18 cellular contexts compared by ENCODE assay signal in the genomic region with DNA sequence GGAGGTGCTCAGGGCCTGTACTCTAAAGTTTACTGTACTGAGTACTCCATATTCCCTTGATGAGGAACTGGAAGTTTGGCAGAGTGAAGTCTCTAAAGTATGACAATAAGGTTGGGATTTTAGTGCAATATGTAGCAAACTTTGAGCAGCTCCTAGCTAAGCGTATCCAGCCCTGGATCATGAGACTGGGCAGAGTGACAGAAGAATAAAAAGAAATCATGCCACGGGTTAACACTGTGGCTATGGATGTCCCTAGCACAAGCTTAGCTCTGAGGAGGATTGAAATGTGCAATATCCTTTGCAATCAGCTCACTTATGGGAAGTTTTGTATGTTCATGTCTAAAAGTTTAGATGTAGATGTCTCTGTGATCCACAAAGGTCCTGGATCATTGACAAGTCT.
DNase-seq lines count a peak whose midpoint lies in the region; TF ChIP-seq lines count a peak whose summit lies in the region.
"Had no signal": no experiment of that assay in that cellular context is flagged by ENCODE, and none has a peak within 500 bp of the region (broad histone marks: within the 10 kb centered on the region; RNA-seq: fewer than 3 reads in every experiment).

No MANE protein-coding gene starts in this region.

- peak overlapping the region; percentile 14 for H3K4me3 Mint-ChIP-seq in neural crest cell
- H3K4me3 Mint-ChIP-seq: CD4-positive, CD25-positive, alpha-beta regulatory T cell; HFFc6; IgD-negative memory B cell had no signal

- no peak for TF ChIP-seq POLR2A in spleen (IDR thresholded peaks at IDR 0.05)

- no peak overlapping the region for H3K27ac Mint-ChIP-seq in neural crest cell (ENCODE audit: unreplicated experiment)
- H3K27ac Mint-ChIP-seq: CD4-positive, CD25-positive, alpha-beta regulatory T cell; HFFc6 had no signal

- H3K4me3 ChIP-seq in left ventricle myocardium inferior (no peak overlapping the region), tibial artery (no peak overlapping the region), foreskin fibroblast (ENCODE audit: low read depth in 1 of 2, low read length in 2 of 2) (no peak overlapping the region), spleen (no peak overlapping the region)

- peaks cover 5% of the 10 kb centered on the region for H3K9me3 ChIP-seq in left ventricle myocardium inferior (replicated peaks)
- no peaks in the 10 kb centered on the region for H3K9me3 ChIP-seq in tibial artery
- H3K9me3 ChIP-seq in spleen: no peaks in the 10 kb centered on the region
- H3K9me3 ChIP-seq: BE2C had no signal

- DNase-seq in left ventricle myocardium inferior (no peak), cardiac septum (ENCODE audit: low spot score) (no peak), neural crest cell (ENCODE audit: low read depth, low spot score) (no peak), tibial artery (no peak), foreskin fibroblast (no peak), spleen (no peak)
- DNase-seq: ACHN; BE2C; C1 segment of cervical spinal cord; CD4-positive, CD25-positive, alpha-beta regulatory T cell; DMS153; DMS79 treated with DMSO at 0.1 percent for 48 hours; GF-D8; GOT3; H7; HFFc6 had no signal

- peaks cover 8% of the 10 kb centered on the region for H3K9me3 Mint-ChIP-seq in neural crest cell
- H3K9me3 Mint-ChIP-seq: CD4-positive, CD25-positive, alpha-beta regulatory T cell had no signal

- no peaks in the 10 kb centered on the region for H3K27me3 Mint-ChIP-seq in neural crest cell (ENCODE audit: low read depth)

- 78 to 90% (median 85%) methylated on average over 2 of the region's 2 CpGs for WGBS in spleen, 5 donors

- peaks cover 45% of the 10 kb centered on the region for H3K36me3 Mint-ChIP-seq in neural crest cell (ENCODE audit: low read depth)
- H3K36me3 Mint-ChIP-seq: CD4-positive, CD25-positive, alpha-beta regulatory T cell; IgD-negative memory B cell had no signal

- no peaks in the 10 kb centered on the region for H3K4me1 ChIP-seq in left ventricle myocardium inferior
- peaks cover 0 to 65% (median 40%) of the 10 kb centered on the region in 4 donors for H3K4me1 ChIP-seq in tibial artery
- no peaks in the 10 kb centered on the region for H3K4me1 ChIP-seq in spleen
- H3K4me1 ChIP-seq: BE2C had no signal

- intact Hi-C loops in left ventricle myocardium inferior (cut with micrococcal nuclease) (no loop called here), cardiac septum (cut with DNase I) (no loop called here), tibial artery (cut with DNase I; ENCODE audit: low total_unique reads) (loop anchor here (10.0 kb wide), 1 partner anchor 69 kb away; no protein-coding TSS in a partner anchor), spleen (cut with DNase I; ENCODE audit: low total_unique reads) (no loop called here)

- H3K4me1 Mint-ChIP-seq in neural crest cell: peaks cover 70% of the 10 kb centered on the region
- H3K4me1 Mint-ChIP-seq: IgD-negative memory B cell had no signal

- H3K27ac ChIP-seq in left ventricle myocardium inferior (replicated peaks) (peak overlapping the region; percentile 48), tibial artery (peak overlapping the region; percentile 64 to 71), spleen (no peak overlapping the region)
- H3K27ac ChIP-seq: HL-60 had no signal

- H3K27me3 ChIP-seq in left ventricle myocardium inferior (ENCODE audit: low read depth) (peaks cover 74% of the 10 kb centered on the region), tibial artery (no peaks in the 10 kb centered on the region), spleen (replicated peaks in 1 of 7) (peaks cover 0 to 17% (median 0%) of the 10 kb centered on the region in 7 donors)

- no peak for TF ChIP-seq CTCF in left ventricle myocardium inferior (IDR thresholded peaks at IDR 0.05; ENCODE audit: borderline replicate concordance)
- TF ChIP-seq CTCF in neural crest cell (conservative IDR thresholded peaks at IDR 0.05): no peak
- TF ChIP-seq CTCF in tibial artery (IDR thresholded peaks at IDR 0.05): no peak
- TF ChIP-seq CTCF in foreskin fibroblast (IDR thresholded peaks at IDR 0.05; ENCODE audit: low read depth, low read length): no peak
- TF ChIP-seq CTCF in spleen (IDR thresholded peaks at IDR 0.05 in 8 of 11, conservative IDR thresholded peaks at IDR 0.05 in 3 of 11): no peak

- no peaks in the 10 kb centered on the region for H3K36me3 ChIP-seq in left ventricle myocardium inferior
- no peaks in the 10 kb centered on the region for H3K36me3 ChIP-seq in tibial artery
- no peaks in the 10 kb centered on the region for H3K36me3 ChIP-seq in spleen
- H3K36me3 ChIP-seq: BE2C had no signal

Comparison
In these comparisons a context has a peak if more than half of its experiments do, and no peak if none do; other contexts are left out.
1. H3K27ac ChIP-seq: peak in left ventricle myocardium inferior (single experiment) and tibial artery (2 of 2); none in spleen (0 of 8).